In genomic region chr12:124388679-124389536, GRCh38 we compare ENCODE assay signal across 8 cellular contexts.
DNase-seq lines count a peak whose midpoint lies in the region; TF ChIP-seq lines count a peak whose summit lies in the region.

No MANE protein-coding gene starts in this region.

- peak overlapping the region; percentile 64 for H3K4me3 ChIP-seq in epithelial cell of proximal tubule (ENCODE audit: low read depth, low read length)
- peak overlapping the region; percentile 28 for H3K4me3 ChIP-seq in mononuclear cell (ENCODE audit: low read length)

- peak; percentile 86 for DNase-seq in G401 (ENCODE audit: low spot score)
- DNase-seq in NCI-H2227 (lab: John Stamatoyannopoulos, UW; ENCODE audit: unreplicated experiment), result peak; percentile 85
- DNase-seq in activated T-cell treated with anti-CD3 and anti-CD28 coated beads, Interleukin-2, amount 50 U/mL, for 1 hour, result peak; percentile 77
- DNase-seq in epithelial cell of proximal tubule (ENCODE audit: low read depth), result no peak
- DNase-seq in stimulated activated CD8-positive, alpha-beta memory T cell treated with anti-CD3 and anti-CD28 coated beads, Interleukin-12 subunit alpha, Interleukin-12 subunit beta, amount 100 ng/mL, for 4 hours (ENCODE audit: low read depth), result peak; percentile 60
- no peak for DNase-seq in RKO (ENCODE audit: low spot score)
- no peak for DNase-seq in LoVo (ENCODE audit: low spot score)

- H3K27me3 ChIP-seq in mononuclear cell (ENCODE audit: insufficient read depth, low read length), result no peaks in the 10 kb centered on the region

- H3K9me3 ChIP-seq in mononuclear cell (ENCODE audit: low read depth, low read length), result no peaks in the 10 kb centered on the region

- H3K4me1 ChIP-seq in mononuclear cell (ENCODE audit: insufficient read depth, low read length), result peaks cover 57% of the 10 kb centered on the region

- TF ChIP-seq CTCF in epithelial cell of proximal tubule (conservative IDR thresholded peaks at IDR 0.05; ENCODE audit: low read depth, low read length), result no peak

- in situ Hi-C loops in G401 (cut with HindIII; ENCODE audit: low sequenced_read_pairs), result no loop called here

Comparison
In these comparisons a context has a peak if more than half of its experiments do, and no peak if none do; other contexts are left out.
1. DNase-seq: peak in G401 (single experiment), NCI-H2227 (single experiment), activated T-cell treated with anti-CD3 and anti-CD28 coated beads, Interleukin-2, amount 50 U/mL, for 1 hour (single experiment) and stimulated activated CD8-positive, alpha-beta memory T cell treated with anti-CD3 and anti-CD28 coated beads, Interleukin-12 subunit alpha, Interleukin-12 subunit beta, amount 100 ng/mL, for 4 hours (single experiment); none in epithelial cell of proximal tubule (single experiment), RKO (single experiment) and LoVo (single experiment).